9 cellular contexts compared by ENCODE assay signal in genomic region chr21:15732996-15733329, GRCh38. TPM values are rescaled to one million over a fixed set of nuclear protein-coding genes. Genes with fewer than 3 reads are reported as not detected.
DNase-seq lines count a peak whose midpoint lies in the region; ATAC-seq and TF ChIP-seq lines count a peak whose summit lies in the region.
"Had no signal": no experiment of that assay in that cellular context is flagged by ENCODE, and none has a peak within 500 bp of the region (broad histone marks: within the 10 kb centered on the region; RNA-seq: fewer than 3 reads in every experiment).

No MANE protein-coding gene starts in this region.

- H3K27me3 ChIP-seq in Caco-2 (replicated peaks; ENCODE audit: control insufficient read depth, insufficient read depth, low read length) (no peaks in the 10 kb centered on the region), neutrophil (no peaks in the 10 kb centered on the region)
- H3K27me3 ChIP-seq: brain microvascular endothelial cell had no signal

- H3K27me3 Mint-ChIP-seq in Caco-2 (ENCODE audit: insufficient read depth, unreplicated experiment) = no peaks in the 10 kb centered on the region
- no peaks in the 10 kb centered on the region for H3K27me3 Mint-ChIP-seq in central memory CD8-positive, alpha-beta T cell

- H3K4me1 ChIP-seq in Caco-2 = peaks cover 23% of the 10 kb centered on the region
- H3K4me1 ChIP-seq in neutrophil (ENCODE audit: control insufficient read depth in 1 of 2, insufficient read depth in 1 of 2, low read depth in 1 of 2, low read length in 1 of 2) = peaks cover 41 to 44% of the 10 kb centered on the region in 2 experiments

- TF ChIP-seq CTCF in Caco-2 (IDR thresholded peaks at IDR 0.05; ENCODE audit: insufficient read depth in 1 of 2, low read depth in 1 of 2, low read length in 1 of 2, severe bottlenecking in 1 of 2, unreplicated experiment in 1 of 2) = no peak
- TF ChIP-seq CTCF in neutrophil (IDR thresholded peaks at IDR 0.05) = no peak
- no peak for TF ChIP-seq CTCF in foreskin fibroblast (IDR thresholded peaks at IDR 0.05; ENCODE audit: low read depth, low read length)

- ATAC-seq in central memory CD8-positive, alpha-beta T cell (replicated peaks; ENCODE audit: extremely low read depth, poor library complexity, severe bottlenecking) = no peak

- H3K9me3 ChIP-seq in Caco-2 = no peaks in the 10 kb centered on the region
- peaks cover 6% of the 10 kb centered on the region for H3K9me3 ChIP-seq in KOPT-K1 (ENCODE audit: insufficient read depth, low read length, poor library complexity, severe bottlenecking)
- no peaks in the 10 kb centered on the region for H3K9me3 ChIP-seq in neutrophil

- no TSS peak for BruUV-seq in Caco-2 (replicated peaks; lab: Mats Ljungman, UMichigan)

- H3K27ac Mint-ChIP-seq in Caco-2 (ENCODE audit: unreplicated experiment) = no peak overlapping the region
- H3K27ac Mint-ChIP-seq in central memory CD8-positive, alpha-beta T cell (ENCODE audit: low read depth) = peak overlapping the region; percentile 95

- H3K36me3 ChIP-seq in Caco-2 (ENCODE audit: control insufficient read depth, insufficient read depth, low read length) = no peaks in the 10 kb centered on the region
- H3K36me3 ChIP-seq in KOPT-K1 (ENCODE audit: insufficient read depth, low read length) = no peaks in the 10 kb centered on the region
- no peaks in the 10 kb centered on the region for H3K36me3 ChIP-seq in neutrophil
- H3K36me3 ChIP-seq: brain microvascular endothelial cell had no signal

- intact Hi-C loops in Caco-2 (cut with micrococcal nuclease; ENCODE audit: unreplicated experiment) = loop anchor here (5.0 kb wide), 1 partner anchor 94 kb away; no protein-coding TSS in a partner anchor

- peaks cover 11% of the 10 kb centered on the region for H3K36me3 Mint-ChIP-seq in Caco-2 (ENCODE audit: insufficient read depth, unreplicated experiment)
- H3K36me3 Mint-ChIP-seq in central memory CD8-positive, alpha-beta T cell (ENCODE audit: insufficient read depth) = peaks cover 8% of the 10 kb centered on the region

- no peaks in the 10 kb centered on the region for H3K9me3 Mint-ChIP-seq in Caco-2 (ENCODE audit: unreplicated experiment)
- no peaks in the 10 kb centered on the region for H3K9me3 Mint-ChIP-seq in central memory CD8-positive, alpha-beta T cell

- H3K4me3 Mint-ChIP-seq in Caco-2 (ENCODE audit: unreplicated experiment) = peak overlapping the region; percentile 94
- peak overlapping the region; percentile 98 for H3K4me3 Mint-ChIP-seq in central memory CD8-positive, alpha-beta T cell

- no peak overlapping the region for H3K4me3 ChIP-seq in Caco-2 (ENCODE audit: low read depth, low read length)
- H3K4me3 ChIP-seq in neutrophil (ENCODE audit: low read depth in 1 of 2, low read length in 1 of 2) = peak overlapping the region; percentile 82 to 90
- H3K4me3 ChIP-seq in foreskin fibroblast (ENCODE audit: low read depth in 1 of 2, low read length in 2 of 2) = peak overlapping the region in 1 of 2 donors; percentile 91

- DNase-seq in Caco-2 = no peak
- no peak for DNase-seq in central memory CD8-positive, alpha-beta T cell (ENCODE audit: low spot score in 2 of 2)
- no peak for DNase-seq in SIG-M5 treated with dmso at 0.1 percent for 504 hours (lab: John Stamatoyannopoulos, UW; ENCODE audit: unreplicated experiment)
- DNase-seq in foreskin fibroblast = no peak
- DNase-seq in dermis blood vessel endothelial cell = no peak
- DNase-seq in DMS53 (lab: John Stamatoyannopoulos, UW) = no peak
- DNase-seq: brain microvascular endothelial cell had no signal

- H3K27ac ChIP-seq in KOPT-K1 (ENCODE audit: low read depth, low read length, poor library complexity, severe bottlenecking) (peak overlapping the region; percentile 66), neutrophil (peak overlapping the region; percentile 95)
- H3K27ac ChIP-seq: brain microvascular endothelial cell had no signal

- CTCF ChIA-PET in Caco-2 (lab: Charles Lee) = no interaction called here

- POLR2A ChIA-PET in Caco-2 (lab: Charles Lee) = no interaction called here

- H3K4me1 Mint-ChIP-seq in Caco-2 (ENCODE audit: low read depth, unreplicated experiment) = peaks cover 24% of the 10 kb centered on the region
- H3K4me1 Mint-ChIP-seq in central memory CD8-positive, alpha-beta T cell = peaks cover 53% of the 10 kb centered on the region

RNA-seq across cellular contexts. Expression of gene USP25, which starts 3.2 kb away (rescaled TPM):
- total RNA-seq in Caco-2 (2022) (44.3 and 46.7 TPM in 2 replicates), dermis blood vessel endothelial cell (71.8 and 97.5 TPM in 2 replicates)
